Comparison of ENCODE assay signal across 1 cellular context in genomic region chr7:44853391-44853790, GRCh38.
TF ChIP-seq lines count a peak whose summit lies in the region.

No MANE protein-coding gene starts in this region.

TF ChIP-seq in K562, 482 proteins besides CTCF, POLR2A, EP300 and RAD21:
- TF ChIP-seq ETS1 (conservative IDR thresholded peaks at IDR 0.05; ENCODE audit: control insufficient read depth, low read depth, low read length), result no peak
- no peak for TF ChIP-seq FOXP1 (CRISPR knock-in tag; IDR thresholded peaks at IDR 0.05)
- no peak for TF ChIP-seq RERE (CRISPR knock-in tag; IDR thresholded peaks at IDR 0.05; ENCODE audit: borderline replicate concordance)
- TF ChIP-seq HES1 (IDR thresholded peaks at IDR 0.05; ENCODE audit: low read depth), result no peak
- TF ChIP-seq ZNF316 (IDR thresholded peaks at IDR 0.05), result peak; percentile 44
- 0 out of 2 replicates have a peak, but pooled peaks have one; percentile 11 for TF ChIP-seq C11orf30 (IDR thresholded peaks at IDR 0.05; ENCODE audit: low read depth)
- TF ChIP-seq ZNF76 (CRISPR knock-in tag; IDR thresholded peaks at IDR 0.05; ENCODE audit: borderline replicate concordance), result no peak
- no peak for TF ChIP-seq EHMT2 (IDR thresholded peaks at IDR 0.05)
- TF ChIP-seq ZNF121 (CRISPR knock-in tag; conservative IDR thresholded peaks at IDR 0.05), result peak; percentile 31; the same call in 1 of the 2 replicates
